Comparison of ENCODE assay signal across 1 cellular context in the genomic region with DNA sequence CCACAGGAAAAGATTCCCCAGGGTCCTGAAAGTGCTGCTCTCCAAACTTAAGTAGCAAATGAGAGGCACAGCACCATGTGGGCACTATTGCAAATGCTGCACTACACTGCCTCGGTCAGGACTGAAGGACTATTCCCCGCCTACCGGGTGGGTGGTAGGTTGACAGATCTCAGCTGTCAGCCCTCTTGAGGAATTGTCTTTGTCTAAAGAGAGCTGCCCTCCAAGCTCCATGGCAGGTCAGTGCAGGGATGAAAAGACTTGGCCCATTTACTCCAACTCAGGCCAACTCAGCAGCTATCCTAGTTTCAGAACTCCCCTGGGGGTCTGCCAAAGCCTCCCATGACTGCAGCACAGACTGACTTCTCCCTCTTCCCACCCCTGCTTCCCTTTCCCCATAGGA.
TF ChIP-seq lines count a peak whose summit lies in the region.

No MANE protein-coding gene starts in this region.

TF ChIP-seq in H1, 55 proteins besides CTCF, POLR2A, EP300 and RAD21:
- TF ChIP-seq SAP30 (IDR thresholded peaks at IDR 0.05; ENCODE audit: insufficient read depth, insufficient replicate concordance, low read length) (peak; percentile 32), RXRA (IDR thresholded peaks at IDR 0.05; ENCODE audit: insufficient read depth, low read depth, low read length) (no peak)
TF ChIP-seq in H1: peak in this region for 1.
